In the genomic region with DNA sequence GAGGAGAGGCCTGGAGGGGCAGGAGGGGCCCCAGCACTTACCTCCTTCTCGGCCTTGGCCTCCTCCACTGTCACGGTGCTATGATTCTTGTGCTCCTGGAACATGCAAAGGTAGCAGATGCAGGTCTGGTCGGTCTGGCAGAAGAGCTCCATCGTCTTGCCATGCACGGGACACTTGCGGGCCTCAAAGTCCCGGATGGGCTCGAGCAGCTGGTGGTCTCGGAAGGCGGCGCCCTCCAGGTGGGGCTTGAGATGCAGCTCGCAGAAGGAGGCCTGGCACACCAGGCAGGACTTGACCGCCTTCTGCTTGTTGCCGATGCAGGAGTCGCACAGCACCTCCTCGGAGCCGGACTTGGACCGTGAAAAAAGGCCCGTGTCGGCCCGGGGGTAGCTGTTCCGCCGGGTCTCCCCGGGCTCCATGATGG, we compare ENCODE assay signal across 19 cellular contexts. TPM values are rescaled to one million over a fixed set of nuclear protein-coding genes. Genes with fewer than 3 reads are reported as not detected.
DNase-seq lines count a peak whose midpoint lies in the region; ATAC-seq and TF ChIP-seq lines count a peak whose summit lies in the region.
"Had no signal": no experiment of that assay in that cellular context is flagged by ENCODE, and none has a peak within 500 bp of the region (broad histone marks: within the 10 kb centered on the region; RNA-seq: fewer than 3 reads in every experiment).

No MANE protein-coding gene starts in this region.

- no peaks in the 10 kb centered on the region for H3K9me3 Mint-ChIP-seq in Calu3 (ENCODE audit: low read depth, unreplicated experiment)
- H3K9me3 Mint-ChIP-seq: activated naive CD4-positive, alpha-beta T cell treated with anti-CD3 and anti-CD28 coated beads, Interleukin-2, amount 50 U/mL, for 72 hours; naive thymus-derived CD4-positive, alpha-beta T cell had no signal

- TF ChIP-seq CTCF in Calu3 (IDR thresholded peaks at IDR 0.05; ENCODE audit: unreplicated experiment) = no peak
- no peak for TF ChIP-seq CTCF in A673 (conservative IDR thresholded peaks at IDR 0.05; ENCODE audit: low read depth, low read length)

- peaks cover 37% of the 10 kb centered on the region for H3K27me3 Mint-ChIP-seq in Calu3 (ENCODE audit: unreplicated experiment)

- H3K27me3 ChIP-seq in esophagus (ENCODE audit: control insufficient read depth in 1 of 2, insufficient read depth in 2 of 2, low read length in 2 of 2) (no peaks in the 10 kb centered on the region), A673 (replicated peaks; ENCODE audit: insufficient read depth, low read depth, low read length, poor library complexity) (peaks cover 3% of the 10 kb centered on the region)

- ATAC-seq in HG02852 (IDR thresholded peaks at IDR 0.05; ENCODE audit: unreplicated experiment) = no peak
- ATAC-seq: activated CD4-positive, CD25-positive, alpha-beta regulatory T cell treated with anti-CD3 and anti-CD28 coated beads, Interleukin-2, amount 50 U/mL, for 24 hours; activated naive CD4-positive, alpha-beta T cell treated with anti-CD3 and anti-CD28 coated beads, Interleukin-2, amount 50 U/mL, for 72 hours; left ventricle myocardium superior; naive thymus-derived CD4-positive, alpha-beta T cell had no signal

- POLR2A ChIA-PET in A673 (lab: Charles Lee; ENCODE audit: low non-redundant PET) = no interaction called here

- H3K4me1 ChIP-seq in esophagus (ENCODE audit: control insufficient read depth in 2 of 2, insufficient read depth in 2 of 2, low read length in 1 of 2) (peaks cover 0 to 10% of the 10 kb centered on the region in 2 donors), A673 (ENCODE audit: insufficient read depth, low read length, poor library complexity, severe bottlenecking) (no peaks in the 10 kb centered on the region)

- peak overlapping the region; percentile 86 to 93 for H3K4me3 ChIP-seq in esophagus (ENCODE audit: low read depth in 1 of 2, low read length in 2 of 2)
- no peak overlapping the region for H3K4me3 ChIP-seq in A673 (ENCODE audit: low read depth, low read length, poor library complexity, severe bottlenecking)

- CTCF ChIA-PET in Calu3 (lab: Charles Lee) = interaction anchor here (0.6 kb wide), 1 partner anchor 12 kb away, joined by 4 read pairs; no protein-coding TSS in a partner anchor
- CTCF ChIA-PET in A673 (lab: Charles Lee) = no interaction called here

- H3K27ac Mint-ChIP-seq in Calu3 (ENCODE audit: unreplicated experiment) = no peak overlapping the region
- H3K27ac Mint-ChIP-seq: activated naive CD4-positive, alpha-beta T cell treated with anti-CD3 and anti-CD28 coated beads, Interleukin-2, amount 50 U/mL, for 72 hours; brain; naive thymus-derived CD4-positive, alpha-beta T cell; progenitor cell of endocrine pancreas had no signal

- H3K4me3 Mint-ChIP-seq in Calu3 (ENCODE audit: low read depth, unreplicated experiment) = peak overlapping the region; percentile 56
- H3K4me3 Mint-ChIP-seq: brain; naive thymus-derived CD4-positive, alpha-beta T cell had no signal

- H3K36me3 ChIP-seq in esophagus (ENCODE audit: control insufficient read depth in 2 of 2, insufficient read depth in 2 of 2, low read length in 1 of 2) (peaks cover 0 to 6% of the 10 kb centered on the region in 2 donors), A673 (ENCODE audit: insufficient read depth, low read length, poor library complexity, severe bottlenecking) (no peaks in the 10 kb centered on the region)

- no TSS peak for BruUV-seq in Calu3 (replicated peaks; lab: Mats Ljungman, UMichigan)
- BruUV-seq in A673 (replicated peaks; lab: Mats Ljungman, UMichigan) = no TSS peak

- H3K36me3 Mint-ChIP-seq in Calu3 (ENCODE audit: insufficient read depth, unreplicated experiment) = no peaks in the 10 kb centered on the region
- H3K36me3 Mint-ChIP-seq: activated naive CD4-positive, alpha-beta T cell treated with anti-CD3 and anti-CD28 coated beads, Interleukin-2, amount 50 U/mL, for 72 hours; brain; naive thymus-derived CD4-positive, alpha-beta T cell had no signal

- no peaks in the 10 kb centered on the region for H3K4me1 Mint-ChIP-seq in Calu3 (ENCODE audit: low read depth, unreplicated experiment)
- H3K4me1 Mint-ChIP-seq: brain had no signal

- H3K27ac ChIP-seq in esophagus (ENCODE audit: low read depth in 2 of 2, low read length in 1 of 2) (peak overlapping the region; percentile 86 to 93), A673 (ENCODE audit: low read depth, low read length, poor library complexity, severe bottlenecking) (no peak overlapping the region)

- H3K9me3 ChIP-seq in esophagus (ENCODE audit: control insufficient read depth in 2 of 2, insufficient read depth in 1 of 2, low read depth in 1 of 2, low read length in 1 of 2) (no peaks in the 10 kb centered on the region), A673 (ENCODE audit: low read depth, low read length, poor library complexity, severe bottlenecking) (no peaks in the 10 kb centered on the region)

- DNase-seq in Calu3 = no peak
- DNase-seq in NCI-H526 treated with DMSO at 0.1 percent for 48 hours (lab: John Stamatoyannopoulos, UW) = peak; percentile 70
- DNase-seq in retina = peak; percentile 0
- DNase-seq in activated CD4-positive, CD25-positive, alpha-beta regulatory T cell (lab: John Stamatoyannopoulos, UW) = no peak
- no peak for DNase-seq in A673 (ENCODE audit: low spot score)
- no peak for DNase-seq in T1000 (lab: John Stamatoyannopoulos, UW)
- DNase-seq: Karpas-422; left ventricle myocardium superior; NCI-H1105 treated with DMSO at 0.1 percent for 48 hours; SHP77; stimulated activated CD4-positive, alpha-beta T cell treated with anti-CD3 and anti-CD28 coated beads, Interleukin-15, amount 100 ng/mL, for 24 hours; T-helper 2 cell had no signal

- 55 to 61% methylated on average over 24 of the region's 24 CpGs for WGBS in esophagus, 2 donors

- intact Hi-C loops in Calu3 (cut with micrococcal nuclease; ENCODE audit: unreplicated experiment) (no loop called here), A673 (cut with micrococcal nuclease; ENCODE audit: unreplicated experiment) (no loop called here)

RNA-seq across cellular contexts. Expression of a gene that starts 0.7 kb away (rescaled TPM):
- total RNA-seq in Calu3 (2022) = 2.1 and 3.3 TPM in 2 replicates
- polyA plus RNA-seq in esophagus = 1,000 to 10,000 TPM in 1 of 2 donors, 100 to 1,000 TPM in 1; 943 to 1,078 TPM
- not detected in 2 replicates for total RNA-seq in A673 (2021)
- total RNA-seq: activated naive CD4-positive, alpha-beta T cell treated with anti-CD3 and anti-CD28 coated beads, Interleukin-2, amount 50 U/mL, for 72 hours; naive thymus-derived CD4-positive, alpha-beta T cell; progenitor cell of endocrine pancreas had no signal
- polyA plus RNA-seq: naive thymus-derived CD4-positive, alpha-beta T cell had no signal

Comparison
In these comparisons a context has a peak if more than half of its experiments do, and no peak if none do; other contexts are left out.
1. DNase-seq: peak in NCI-H526 treated with DMSO at 0.1 percent for 48 hours (single experiment) and retina (single experiment); none in Calu3 (single experiment), activated CD4-positive, CD25-positive, alpha-beta regulatory T cell (0 of 4), A673 (single experiment) and T1000 (single experiment).